In the genomic region with DNA sequence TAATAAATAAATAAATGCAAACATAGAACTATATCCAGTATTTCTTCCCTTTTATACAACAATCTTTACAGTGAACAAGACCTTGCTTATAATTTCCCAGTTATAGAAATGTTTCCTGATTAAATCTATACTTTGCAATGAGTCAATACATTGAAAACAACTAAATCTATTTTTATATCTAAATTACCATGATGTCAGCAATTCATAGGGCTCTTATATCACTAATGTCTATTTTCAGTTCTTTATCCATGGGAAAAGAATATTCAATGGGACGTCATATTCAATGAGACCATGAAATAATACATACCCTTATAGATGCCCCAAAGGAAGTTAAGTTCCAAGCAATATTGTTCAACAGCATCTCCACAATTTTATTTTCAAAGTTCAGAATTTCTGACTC, we compare ENCODE assay signal across 21 cellular contexts.
A peak's percentile ranks its signal among the peaks of the same experiment; 100 is the strongest.
DNase-seq lines count a peak whose midpoint lies in the region; ATAC-seq, FAIRE-seq and TF ChIP-seq lines count a peak whose summit lies in the region.
"Had no signal": no experiment of that assay in that cellular context is flagged by ENCODE, and none has a peak within 500 bp of the region (broad histone marks: within the 10 kb centered on the region; RNA-seq: fewer than 3 reads in every experiment).

No MANE protein-coding gene starts in this region.

- no peak overlapping the region for H4K8ac ChIP-seq in IMR-90 (ENCODE audit: low read depth in 2 of 2, low read length in 2 of 2)

- intact Hi-C loops in HepG2 (cut with micrococcal nuclease; ENCODE audit: unreplicated experiment) (no loop called here), right lobe of liver (cut with DNase I) (no loop called here), IMR-90 (cut with micrococcal nuclease) (no loop called here), lower leg skin (cut with DNase I; ENCODE audit: low total_unique reads) (no loop called here)

- H2BK5ac ChIP-seq in IMR-90 (ENCODE audit: low read depth, low read length, poor library complexity, severe bottlenecking) = no peak overlapping the region

- no peak overlapping the region for H2AK9ac ChIP-seq in IMR-90 (replicated peaks; ENCODE audit: low read depth, low read length, poor library complexity)

- ATAC-seq in HepG2 (no peak), right lobe of liver (no peak), IMR-90 (ENCODE audit: low read depth) (no peak), GM21737 (IDR thresholded peaks at IDR 0.05; ENCODE audit: unreplicated experiment) (no peak)
- ATAC-seq: CD8-positive, alpha-beta T cell had no signal

- no peak overlapping the region for H4K5ac ChIP-seq in IMR-90 (ENCODE audit: low read depth, low read length)

- H3K27ac ChIP-seq in HepG2 (ENCODE audit: extremely low read length, insufficient read depth, low read length) (no peak overlapping the region), right lobe of liver (no peak overlapping the region), IMR-90 (ENCODE audit: insufficient read depth, low read length) (no peak overlapping the region), small intestine (ENCODE audit: low read depth in 1 of 2, low read length in 1 of 2) (no peak overlapping the region)
- H3K27ac ChIP-seq: BLaER1 treated with 17β-estradiol and CSF1 and Interleukin-3, amounts not matched to agents 10 nM and 100 nM; C4-2B had no signal

- TF ChIP-seq EP300 in HepG2 (IDR thresholded peaks at IDR 0.05; ENCODE audit: low read depth in 2 of 2, low read length in 2 of 2) = no peak
- TF ChIP-seq EP300 in HepG2 (CRISPR knock-in tag; IDR thresholded peaks at IDR 0.05; ENCODE audit: borderline replicate concordance) = no peak

- no peak for DNase-seq in HepG2 (ENCODE audit: low spot score)
- DNase-seq in right lobe of liver = no peak
- DNase-seq in IMR-90 = no peak
- no peak for DNase-seq in small intestine
- DNase-seq in lower leg skin (ENCODE audit: low spot score in 2 of 2) = no peak
- DNase-seq: 8988T; AML-193; Caco-2; Calu3; CD4-positive, alpha-beta T cell; CD8-positive, alpha-beta T cell; DMS79 treated with DMSO at 0.1 percent for 48 hours; GF-D8 had no signal

- H3K14ac ChIP-seq in IMR-90 (replicated peaks; ENCODE audit: low read depth, low read length) = no peak overlapping the region

- BruUV-seq in HepG2 (replicated peaks; lab: Mats Ljungman, UMichigan) (no TSS peak), IMR-90 (replicated peaks; lab: Mats Ljungman, UMichigan) (no TSS peak)

- CTCF ChIA-PET in HepG2 (lab: Yijun Ruan, JAX; ENCODE audit: low intra/inter-chr PET ratio, low total read pairs) (no interaction called here), IMR-90 (lab: Yijun Ruan, JAX) (no interaction called here)

- no peak overlapping the region for H2AK5ac ChIP-seq in IMR-90 (ENCODE audit: low read depth, low read length)

- dilution Hi-C loops in IMR-90 (cut with HindIII; ENCODE audit: low sequenced_read_pairs, unreplicated experiment) = no loop called here

- H3K27me3 ChIP-seq in HepG2 (ENCODE audit: control insufficient read depth in 1 of 2, insufficient read depth in 2 of 2, low read length in 2 of 2) (no peaks in the 10 kb centered on the region), right lobe of liver (no peaks in the 10 kb centered on the region), IMR-90 (ENCODE audit: control insufficient read depth, insufficient read depth, low read length) (no peaks in the 10 kb centered on the region), small intestine (ENCODE audit: control insufficient read depth in 2 of 2, insufficient read depth in 2 of 2, low read length in 2 of 2) (no peaks in the 10 kb centered on the region)
- H3K27me3 ChIP-seq: BLaER1 treated with 17β-estradiol and CSF1 and Interleukin-3, amounts not matched to agents 10 nM and 100 nM had no signal

- POLR2A ChIA-PET in HepG2 (lab: Yijun Ruan, JAX) = no interaction called here
- POLR2A ChIA-PET in IMR-90 (lab: Charles Lee; ENCODE audit: unreplicated experiment) = no interaction called here

- no peak for TF ChIP-seq CTCF in HepG2 (CRISPR knock-in tag; IDR thresholded peaks at IDR 0.05)
- TF ChIP-seq CTCF in right lobe of liver (IDR thresholded peaks at IDR 0.05) = no peak
- no peak for TF ChIP-seq CTCF in IMR-90 (conservative IDR thresholded peaks at IDR 0.05; ENCODE audit: low read depth, low read length)
- no peak for TF ChIP-seq CTCF in lower leg skin (IDR thresholded peaks at IDR 0.05)

- H4K20me1 ChIP-seq in HepG2 (ENCODE audit: insufficient read depth, low read length) (no peaks in the 10 kb centered on the region), IMR-90 (ENCODE audit: insufficient read depth, low read length) (no peaks in the 10 kb centered on the region)
- H4K20me1 ChIP-seq: BLaER1 treated with 17β-estradiol and CSF1 and Interleukin-3, amounts not matched to agents 10 nM and 100 nM had no signal

- H2AFZ ChIP-seq in HepG2 (ENCODE audit: low read length) (no peak overlapping the region), IMR-90 (replicated peaks; ENCODE audit: low read length, poor library complexity) (no peak overlapping the region)

- H3K9ac ChIP-seq in HepG2 (ENCODE audit: insufficient read depth, low read depth, low read length) (no peak overlapping the region), IMR-90 (ENCODE audit: low read depth, low read length) (no peak overlapping the region)
- H3K9ac ChIP-seq: BLaER1 treated with 17β-estradiol and CSF1 and Interleukin-3, amounts not matched to agents 10 nM and 100 nM had no signal

- H2BK120ac ChIP-seq in IMR-90 (ENCODE audit: low read depth, low read length) = no peak overlapping the region

- no peak overlapping the region for H2BK15ac ChIP-seq in IMR-90 (ENCODE audit: low read depth, low read length)

- H3K56ac ChIP-seq in IMR-90 (ENCODE audit: extremely low read depth, insufficient read depth, low read length) = no peak overlapping the region

- TF ChIP-seq RAD21 in HepG2 (CRISPR knock-in tag; IDR thresholded peaks at IDR 0.05) = no peak
- no peak for TF ChIP-seq RAD21 in IMR-90 (IDR thresholded peaks at IDR 0.05; ENCODE audit: low read length)

- H3K79me1 ChIP-seq in IMR-90 (ENCODE audit: low read depth in 1 of 2, low read length in 2 of 2) = no peaks in the 10 kb centered on the region

- H3K9me3 ChIP-seq in HepG2 (ENCODE audit: low read length) (no peaks in the 10 kb centered on the region), right lobe of liver (no peaks in the 10 kb centered on the region), IMR-90 (ENCODE audit: control insufficient read depth, insufficient read depth, low read length) (no peaks in the 10 kb centered on the region), small intestine (ENCODE audit: control insufficient read depth, low read depth) (no peaks in the 10 kb centered on the region)
- H3K9me3 ChIP-seq: BLaER1 treated with 17β-estradiol and CSF1 and Interleukin-3, amounts not matched to agents 10 nM and 100 nM; Caco-2 had no signal

- H3K4me1 ChIP-seq in HepG2 (ENCODE audit: insufficient read depth, low read length) = no peaks in the 10 kb centered on the region
- no peaks in the 10 kb centered on the region for H3K4me1 ChIP-seq in right lobe of liver
- H3K4me1 ChIP-seq in IMR-90 (ENCODE audit: control insufficient read depth, insufficient read depth, low read length) = no peaks in the 10 kb centered on the region
- H3K4me1 ChIP-seq in small intestine (ENCODE audit: control insufficient read depth in 2 of 2, insufficient read depth in 1 of 2, low read depth in 1 of 2, low read length in 1 of 2) = no peaks in the 10 kb centered on the region
- H3K4me1 ChIP-seq: BLaER1 treated with 17β-estradiol and CSF1 and Interleukin-3, amounts not matched to agents 10 nM and 100 nM; Caco-2 had no signal

- H3K4me2 ChIP-seq in HepG2 (ENCODE audit: low read depth, low read length) (no peak overlapping the region), IMR-90 (ENCODE audit: low read depth, low read length) (no peak overlapping the region)
- H3K4me2 ChIP-seq: BLaER1 treated with 17β-estradiol and CSF1 and Interleukin-3, amounts not matched to agents 10 nM and 100 nM had no signal

- no peak overlapping the region for H3K18ac ChIP-seq in IMR-90 (ENCODE audit: low read depth, low read length)

- 0% methylated on average over 1 of the region's 1 CpG for WGBS in HepG2 (ENCODE audit: low lambda C conversion rate)
- 43% methylated on average over 1 of the region's 1 CpG for WGBS in right lobe of liver (ENCODE audit: insufficient coverage, low coverage, low lambda C conversion rate, missing lambda C conversion rate)
- no CpG with 5 or more reads among the region's 1 CpG for WGBS in IMR-90 (ENCODE audit: extremely low coverage in 2 of 2, insufficient read length in 1 of 2), 2 experiments
- 85 to 88% (median 88%) methylated on average over 1 of the region's 1 CpG for WGBS in small intestine, 3 donors
- WGBS in lower leg skin, 2 donors = 90 to 92% methylated on average over 1 of the region's 1 CpG

- no peaks in the 10 kb centered on the region for H3K79me2 ChIP-seq in HepG2 (ENCODE audit: insufficient read depth, low read length)

- no peak for FAIRE-seq in HepG2 (lab: Jason Lieb, UNC)
- FAIRE-seq in small intestine (lab: Jason Lieb, UNC) = peak; percentile 33
- FAIRE-seq: A204.1, D721Med, G401.6, GM12891, GM19239 had no signal

- H3K36me3 ChIP-seq in HepG2 (replicated peaks in 1 of 2; ENCODE audit: control insufficient read depth in 1 of 2, insufficient read depth in 2 of 2, low read length in 2 of 2) (no peaks in the 10 kb centered on the region), right lobe of liver (no peaks in the 10 kb centered on the region), IMR-90 (ENCODE audit: control insufficient read depth, insufficient read depth, low read length) (no peaks in the 10 kb centered on the region), small intestine (ENCODE audit: control insufficient read depth in 2 of 2, insufficient read depth in 2 of 2, low read length in 2 of 2) (no peaks in the 10 kb centered on the region)
- H3K36me3 ChIP-seq: BLaER1 treated with 17β-estradiol and CSF1 and Interleukin-3, amounts not matched to agents 10 nM and 100 nM had no signal

- H3K9me1 ChIP-seq in IMR-90 (ENCODE audit: insufficient read depth, low read length) = no peaks in the 10 kb centered on the region

- H3K4ac ChIP-seq in IMR-90 (ENCODE audit: low read depth, low read length) = no peak overlapping the region

- no peak overlapping the region for H2BK20ac ChIP-seq in IMR-90 (ENCODE audit: low read depth, low read length)

- no peak overlapping the region for H4K91ac ChIP-seq in IMR-90 (ENCODE audit: insufficient read depth, low read depth, low read length)

- TF ChIP-seq POLR2A in HepG2 (IDR thresholded peaks at IDR 0.05; ENCODE audit: insufficient read depth in 1 of 2, low read depth in 2 of 2, low read length in 2 of 2) (no peak), right lobe of liver (IDR thresholded peaks at IDR 0.05) (no peak), IMR-90 (IDR thresholded peaks at IDR 0.05; ENCODE audit: low read depth, low read length) (no peak), lower leg skin (IDR thresholded peaks at IDR 0.05) (no peak)

- in situ Hi-C loops in HepG2 (cut with HindIII; ENCODE audit: extremely low pct_ligation_motif_present, low pct_unique_long_range_greater_than_20kb) (no loop called here), IMR-90 (cut with MboI; ENCODE audit: low sequenced_read_pairs) (no loop called here)

- H3K23ac ChIP-seq in IMR-90 (ENCODE audit: low read depth, low read length) = no peak overlapping the region

- H3K4me3 ChIP-seq in HepG2 (replicated peaks in 1 of 3; ENCODE audit: insufficient read depth in 1 of 3, low read depth in 2 of 3, low read length in 3 of 3) (no peak overlapping the region), right lobe of liver (no peak overlapping the region), IMR-90 (ENCODE audit: insufficient read depth, low read depth, low read length) (no peak overlapping the region), small intestine (ENCODE audit: low read depth in 1 of 2, low read length in 2 of 2) (no peak overlapping the region), lower leg skin (ENCODE audit: low read depth, poor library complexity, severe bottlenecking) (no peak overlapping the region)
- H3K4me3 ChIP-seq: BLaER1 treated with 17β-estradiol and CSF1 and Interleukin-3, amounts not matched to agents 10 nM and 100 nM had no signal
